28 cellular contexts compared by ENCODE assay signal in the genomic region with DNA sequence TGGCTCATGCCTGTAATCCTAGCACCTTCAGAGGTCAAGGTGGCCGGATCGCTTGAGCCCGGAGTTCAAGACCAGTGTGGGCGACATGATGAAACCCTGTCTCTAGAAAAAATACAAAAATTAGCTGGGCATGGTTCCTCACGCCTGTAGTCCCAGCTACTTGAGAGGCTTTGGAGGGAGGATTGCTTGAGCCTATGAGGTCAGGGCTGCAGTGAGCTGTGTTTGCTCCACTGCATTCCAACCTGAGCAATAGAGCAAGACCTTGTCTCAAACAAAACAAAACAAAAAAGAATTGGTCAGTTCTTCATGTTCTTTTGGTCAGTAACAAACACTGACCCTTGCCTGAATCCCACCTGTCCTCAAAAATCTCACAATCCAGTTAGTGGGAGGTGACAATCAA. TPM values are rescaled to one million over a fixed set of nuclear protein-coding genes. Genes with fewer than 3 reads are reported as not detected.
DNase-seq lines count a peak whose midpoint lies in the region; ATAC-seq and TF ChIP-seq lines count a peak whose summit lies in the region.
"Had no signal": no experiment of that assay in that cellular context is flagged by ENCODE, and none has a peak within 500 bp of the region (broad histone marks: within the 10 kb centered on the region; RNA-seq: fewer than 3 reads in every experiment).

No MANE protein-coding gene starts in this region.

- no peaks in the 10 kb centered on the region for H3K36me3 ChIP-seq in thyroid gland
- H3K36me3 ChIP-seq: BE2C, BLaER1 had no signal

- intact Hi-C loops in thyroid gland (cut with DNase I) (no loop called here), sciatic nerve (cut with DNase I) (no loop called here)

- H3K4me1 Mint-ChIP-seq in progenitor cell of endocrine pancreas (ENCODE audit: low read depth) = peaks cover 4% of the 10 kb centered on the region
- H3K4me1 Mint-ChIP-seq: CD14-positive monocyte; CD4-positive, alpha-beta memory T cell; CD4-positive, CD25-positive, alpha-beta regulatory T cell; CD8-positive, alpha-beta memory T cell had no signal

- H3K27ac Mint-ChIP-seq in progenitor cell of endocrine pancreas = peak overlapping the region; percentile 58
- H3K27ac Mint-ChIP-seq: CD14-positive monocyte; CD4-positive, alpha-beta memory T cell; CD4-positive, CD25-positive, alpha-beta regulatory T cell; CD8-positive, alpha-beta memory T cell had no signal

- DNase-seq in kidney glomerular epithelial cell (lab: John Stamatoyannopoulos, UW) (peak; percentile 29), left kidney (ENCODE audit: low read depth, low spot score) (peak; percentile 39), progenitor cell of endocrine pancreas (ENCODE audit: low spot score, unreplicated experiment) (no peak), thyroid gland (peak; percentile 37 to 53), GM03348 (ENCODE audit: low spot score) (no peak), sciatic nerve (ENCODE audit: low spot score) (no peak)
- no peak for DNase-seq in central memory CD4-positive, alpha-beta T cell
- DNase-seq: 8988T; ACHN; BE2C; C1 segment of cervical spinal cord; CD4-positive, alpha-beta memory T cell; CD4-positive, CD25-positive, alpha-beta regulatory T cell; CD8-positive, alpha-beta memory T cell; COR-L47; DMS 273 treated with DMSO at 0.1 percent for 48 hours; DMS153; DMS53; DMS79; DND-41; EL; GF-D8 had no signal

- H3K4me3 Mint-ChIP-seq in progenitor cell of endocrine pancreas (ENCODE audit: low read depth) = no peak overlapping the region
- H3K4me3 Mint-ChIP-seq: CD14-positive monocyte; CD4-positive, alpha-beta memory T cell; CD4-positive, CD25-positive, alpha-beta regulatory T cell; CD8-positive, alpha-beta memory T cell had no signal

- no peak for TF ChIP-seq POLR2A in thyroid gland (IDR thresholded peaks at IDR 0.05)

- no peak overlapping the region for H3K4me3 ChIP-seq in thyroid gland (replicated peaks in 1 of 3)
- H3K4me3 ChIP-seq: BLaER1, GM12878 had no signal

- TF ChIP-seq CTCF in progenitor cell of endocrine pancreas (IDR thresholded peaks at IDR 0.05; ENCODE audit: unreplicated experiment) = no peak
- TF ChIP-seq CTCF in thyroid gland (IDR thresholded peaks at IDR 0.05) = no peak

- no peaks in the 10 kb centered on the region for H3K27me3 ChIP-seq in thyroid gland
- H3K27me3 ChIP-seq: BE2C, BLaER1 had no signal

- WGBS in thyroid gland, 2 donors = 78 to 84% methylated on average over 5 of the region's 5 CpGs

- ATAC-seq in sciatic nerve (no peak), HG03571 (IDR thresholded peaks at IDR 0.05; ENCODE audit: unreplicated experiment) (no peak)
- ATAC-seq: GM12878 had no signal

- H3K36me3 Mint-ChIP-seq in progenitor cell of endocrine pancreas (ENCODE audit: insufficient read depth) = no peaks in the 10 kb centered on the region
- H3K36me3 Mint-ChIP-seq: CD14-positive monocyte; CD4-positive, alpha-beta memory T cell; CD4-positive, CD25-positive, alpha-beta regulatory T cell; CD8-positive, alpha-beta memory T cell had no signal

- H3K27me3 Mint-ChIP-seq in progenitor cell of endocrine pancreas = no peaks in the 10 kb centered on the region

- no peaks in the 10 kb centered on the region for H3K4me1 ChIP-seq in thyroid gland
- H3K4me1 ChIP-seq: BLaER1 had no signal

- H3K27ac ChIP-seq in thyroid gland = no peak overlapping the region
- H3K27ac ChIP-seq: BLaER1 had no signal

- H3K9me3 Mint-ChIP-seq in progenitor cell of endocrine pancreas (ENCODE audit: low read depth) = peaks cover 10% of the 10 kb centered on the region

- no peaks in the 10 kb centered on the region for H3K9me3 ChIP-seq in thyroid gland
- H3K9me3 ChIP-seq: BE2C had no signal

RNA-seq across cellular contexts. Expression of gene VSTM5, which starts 36.7 kb away (rescaled TPM):
- total RNA-seq in progenitor cell of endocrine pancreas = 0.27 and 0.31 TPM in 2 replicates
- total RNA-seq in thyroid gland = under 1 TPM in 2 of 4 donors, not detected in 2; 0.67 TPM
- 1.4 TPM for total RNA-seq in sciatic nerve
- total RNA-seq: A673; CD4-positive, alpha-beta memory T cell; CD4-positive, CD25-positive, alpha-beta regulatory T cell; CD8-positive, alpha-beta memory T cell; Daoy; GM12878 had no signal

Comparison
In these comparisons a context has a peak if more than half of its experiments do, and no peak if none do; other contexts are left out.
1. DNase-seq: peak in kidney glomerular epithelial cell (single experiment), left kidney (single experiment) and thyroid gland (2 of 2); none in progenitor cell of endocrine pancreas (single experiment), GM03348 (single experiment), central memory CD4-positive, alpha-beta T cell (single experiment) and sciatic nerve (single experiment).